14 cellular contexts compared by ENCODE assay signal in genomic region chr16:644556-644955, GRCh38. TPM values are rescaled to one million over a fixed set of nuclear protein-coding genes. Genes with fewer than 3 reads are reported as not detected.
DNase-seq lines count a peak whose midpoint lies in the region; ATAC-seq and TF ChIP-seq lines count a peak whose summit lies in the region.
"Had no signal": no experiment of that assay in that cellular context is flagged by ENCODE, and none has a peak within 500 bp of the region (broad histone marks: within the 10 kb centered on the region; RNA-seq: fewer than 3 reads in every experiment).

No MANE protein-coding gene starts in this region.

- no peak for ATAC-seq in activated CD8-positive, alpha-beta T cell treated with anti-CD3 and anti-CD28 coated beads for 36 hours
- ATAC-seq in activated CD8-positive, alpha-beta T cell treated with anti-CD3 and anti-CD28 coated beads, Interleukin-2, amount 10 ng/mL, durations not matched to agents 7 days and 5 days, result no peak
- ATAC-seq in HCT116 (no peak), GM19467 (IDR thresholded peaks at IDR 0.05; ENCODE audit: unreplicated experiment) (no peak)
- ATAC-seq in central memory CD8-positive, alpha-beta T cell (replicated peaks; ENCODE audit: extremely low read depth, poor library complexity, severe bottlenecking), result no peak
- ATAC-seq: left lung had no signal

- peak overlapping the region; percentile 33; the same call in 1 of the 2 replicates for H3K9ac ChIP-seq in HCT116 (ENCODE audit: low read length)

- no TSS peak for BruUV-seq in HCT116 (replicated peaks; lab: Mats Ljungman, UMichigan)

- no peaks in the 10 kb centered on the region for H3K27me3 ChIP-seq in HCT116 (ENCODE audit: insufficient read depth, low read length)
- no peaks in the 10 kb centered on the region for H3K27me3 ChIP-seq in tibial artery
- H3K27me3 ChIP-seq in H7 (ENCODE audit: control insufficient read depth, insufficient read depth, low read length), result peaks cover 3% of the 10 kb centered on the region
- H3K27me3 ChIP-seq: left lung had no signal

- H3K4me1 Mint-ChIP-seq in activated CD8-positive, alpha-beta T cell treated with anti-CD3 and anti-CD28 coated beads for 36 hours (ENCODE audit: low read depth), result peaks cover 17% of the 10 kb centered on the region
- H3K4me1 Mint-ChIP-seq in activated CD8-positive, alpha-beta T cell treated with anti-CD3 and anti-CD28 coated beads, Interleukin-2, amount 10 ng/mL, durations not matched to agents 7 days and 5 days (ENCODE audit: low read depth), result peaks cover 20% of the 10 kb centered on the region
- H3K4me1 Mint-ChIP-seq in central memory CD8-positive, alpha-beta T cell, result peaks cover 7% of the 10 kb centered on the region
- H3K4me1 Mint-ChIP-seq in progenitor cell of endocrine pancreas (ENCODE audit: low read depth), result peaks cover 3% of the 10 kb centered on the region

- no peaks in the 10 kb centered on the region for H4K20me1 ChIP-seq in HCT116 (ENCODE audit: insufficient read depth)

- peak overlapping the region; percentile 54 for H3K4me2 ChIP-seq in HCT116 (ENCODE audit: low read length)

- H3K36me3 Mint-ChIP-seq in activated CD8-positive, alpha-beta T cell treated with anti-CD3 and anti-CD28 coated beads for 36 hours (ENCODE audit: low read depth), result peaks cover 7% of the 10 kb centered on the region
- H3K36me3 Mint-ChIP-seq in activated CD8-positive, alpha-beta T cell treated with anti-CD3 and anti-CD28 coated beads, Interleukin-2, amount 10 ng/mL, durations not matched to agents 7 days and 5 days (ENCODE audit: low read depth), result peaks cover 11% of the 10 kb centered on the region
- peaks cover 2% of the 10 kb centered on the region for H3K36me3 Mint-ChIP-seq in central memory CD8-positive, alpha-beta T cell (ENCODE audit: insufficient read depth)
- H3K36me3 Mint-ChIP-seq in progenitor cell of endocrine pancreas (ENCODE audit: insufficient read depth), result peaks cover 2% of the 10 kb centered on the region

- DNase-seq in activated CD8-positive, alpha-beta T cell treated with anti-CD3 and anti-CD28 coated beads for 36 hours, result no peak
- DNase-seq in activated CD8-positive, alpha-beta T cell treated with anti-CD3 and anti-CD28 coated beads, Interleukin-2, amount 10 ng/mL, durations not matched to agents 7 days and 5 days, result no peak
- DNase-seq in HCT116 (ENCODE audit: low read depth, low spot score) (no peak), progenitor cell of endocrine pancreas (ENCODE audit: low spot score, unreplicated experiment) (no peak), tibial artery (no peak), H7 (no peak)
- DNase-seq in central memory CD8-positive, alpha-beta T cell (ENCODE audit: low spot score in 2 of 2), result no peak
- DNase-seq: IMR-90, left lung, MV-4-11, NCI-H2029 treated with DMSO at 0.1 percent for 48 hours, NCI-H510A treated with DMSO at 0.1 percent for 48 hours had no signal

- H3K27ac Mint-ChIP-seq in activated CD8-positive, alpha-beta T cell treated with anti-CD3 and anti-CD28 coated beads for 36 hours, result no peak overlapping the region
- no peak overlapping the region for H3K27ac Mint-ChIP-seq in activated CD8-positive, alpha-beta T cell treated with anti-CD3 and anti-CD28 coated beads, Interleukin-2, amount 10 ng/mL, durations not matched to agents 7 days and 5 days
- no peak overlapping the region for H3K27ac Mint-ChIP-seq in central memory CD8-positive, alpha-beta T cell (ENCODE audit: low read depth)
- H3K27ac Mint-ChIP-seq in progenitor cell of endocrine pancreas, result no peak overlapping the region

- RAD21 ChIA-PET in HCT116 (lab: Charles Lee; ENCODE audit: low non-redundant PET in 1 of 2, low total read pairs in 2 of 2, uncharacterized antibody in 2 of 2, unreplicated experiment in 2 of 2), result no interaction called here

- H3K4me3 ChIP-seq in HCT116 (replicated peaks in 1 of 2; ENCODE audit: low read depth in 1 of 2, low read length in 2 of 2) (no peak overlapping the region), tibial artery (no peak overlapping the region), H7 (ENCODE audit: insufficient read depth, low read depth, low read length) (no peak overlapping the region)
- H3K4me3 ChIP-seq: left lung, SK-N-MC had no signal

- no peak for TF ChIP-seq CTCF in activated CD8-positive, alpha-beta T cell treated with anti-CD3 and anti-CD28 coated beads for 36 hours (IDR thresholded peaks at IDR 0.05)
- TF ChIP-seq CTCF in HCT116 (IDR thresholded peaks at IDR 0.05 in 2 of 3, conservative IDR thresholded peaks at IDR 0.05 in 1 of 3; ENCODE audit: borderline replicate concordance in 1 of 3, insufficient read depth in 1 of 3, low read depth in 2 of 3, low read length in 2 of 3) (no peak), progenitor cell of endocrine pancreas (IDR thresholded peaks at IDR 0.05; ENCODE audit: unreplicated experiment) (no peak), tibial artery (IDR thresholded peaks at IDR 0.05) (no peak)

- TF ChIP-seq RAD21 in HCT116 (IDR thresholded peaks at IDR 0.05; ENCODE audit: low read depth), result no peak

- intact Hi-C loops in activated CD8-positive, alpha-beta T cell treated with anti-CD3 and anti-CD28 coated beads for 36 hours (cut with micrococcal nuclease), result no loop called here
- intact Hi-C loops in HCT116 (cut with micrococcal nuclease), result no loop called here
- intact Hi-C loops in tibial artery (cut with DNase I; ENCODE audit: low total_unique reads), result no loop called here

- no peaks in the 10 kb centered on the region for H3K9me3 ChIP-seq in HCT116 (ENCODE audit: control insufficient read depth in 1 of 2, insufficient read depth in 1 of 2, low read depth in 1 of 2, low read length in 2 of 2)
- H3K9me3 ChIP-seq in tibial artery, result no peaks in the 10 kb centered on the region
- H3K9me3 ChIP-seq: left lung had no signal

- peak overlapping the region; percentile 78 for H3K4me3 Mint-ChIP-seq in activated CD8-positive, alpha-beta T cell treated with anti-CD3 and anti-CD28 coated beads for 36 hours
- H3K4me3 Mint-ChIP-seq in activated CD8-positive, alpha-beta T cell treated with anti-CD3 and anti-CD28 coated beads, Interleukin-2, amount 10 ng/mL, durations not matched to agents 7 days and 5 days, result no peak overlapping the region
- H3K4me3 Mint-ChIP-seq in central memory CD8-positive, alpha-beta T cell, result peak overlapping the region; percentile 69
- H3K4me3 Mint-ChIP-seq in progenitor cell of endocrine pancreas (ENCODE audit: low read depth), result peak overlapping the region; percentile 62

- H3K79me2 ChIP-seq in HCT116 (ENCODE audit: insufficient read depth, low read length), result peaks cover 23% of the 10 kb centered on the region

- H3K27ac ChIP-seq in HCT116 (ENCODE audit: low read depth, low read length), result peak overlapping the region; percentile 96
- no peak overlapping the region for H3K27ac ChIP-seq in tibial artery
- H3K27ac ChIP-seq: left lung, SK-N-MC had no signal

- TF ChIP-seq POLR2A in HCT116 (IDR thresholded peaks at IDR 0.05; ENCODE audit: borderline replicate concordance, extremely low read depth, insufficient read depth, insufficient read length), result no peak

- H3K4me1 ChIP-seq in HCT116 (ENCODE audit: control insufficient read depth in 1 of 2, insufficient read depth in 2 of 2, low read length in 2 of 2), result peaks cover 14 to 51% of the 10 kb centered on the region in 2 experiments
- peaks cover 12 to 60% (median 32%) of the 10 kb centered on the region in 4 donors for H3K4me1 ChIP-seq in tibial artery

- H3K36me3 ChIP-seq in HCT116 (ENCODE audit: control insufficient read depth in 1 of 2, insufficient read depth in 2 of 2, low read length in 2 of 2) (no peaks in the 10 kb centered on the region), tibial artery (no peaks in the 10 kb centered on the region), H7 (replicated peaks; ENCODE audit: control insufficient read depth, insufficient read depth, low read length) (no peaks in the 10 kb centered on the region; the same call in 1 of the 2 replicates)

- H3K9me3 Mint-ChIP-seq in activated CD8-positive, alpha-beta T cell treated with anti-CD3 and anti-CD28 coated beads for 36 hours, result no peaks in the 10 kb centered on the region
- H3K9me3 Mint-ChIP-seq in activated CD8-positive, alpha-beta T cell treated with anti-CD3 and anti-CD28 coated beads, Interleukin-2, amount 10 ng/mL, durations not matched to agents 7 days and 5 days (ENCODE audit: insufficient read depth), result no peaks in the 10 kb centered on the region
- H3K9me3 Mint-ChIP-seq in central memory CD8-positive, alpha-beta T cell, result no peaks in the 10 kb centered on the region
- H3K9me3 Mint-ChIP-seq in progenitor cell of endocrine pancreas (ENCODE audit: low read depth), result no peaks in the 10 kb centered on the region

- no peaks in the 10 kb centered on the region for H3K27me3 Mint-ChIP-seq in activated CD8-positive, alpha-beta T cell treated with anti-CD3 and anti-CD28 coated beads for 36 hours
- no peaks in the 10 kb centered on the region for H3K27me3 Mint-ChIP-seq in activated CD8-positive, alpha-beta T cell treated with anti-CD3 and anti-CD28 coated beads, Interleukin-2, amount 10 ng/mL, durations not matched to agents 7 days and 5 days (ENCODE audit: low read depth)
- no peaks in the 10 kb centered on the region for H3K27me3 Mint-ChIP-seq in central memory CD8-positive, alpha-beta T cell
- no peaks in the 10 kb centered on the region for H3K27me3 Mint-ChIP-seq in progenitor cell of endocrine pancreas

- no peaks in the 10 kb centered on the region for H3K9me2 ChIP-seq in HCT116 (ENCODE audit: insufficient read depth)

- POLR2A ChIA-PET in activated CD8-positive, alpha-beta T cell treated with anti-CD3 and anti-CD28 coated beads for 36 hours (lab: Charles Lee), result interaction anchor here (0.6 to 0.7 kb wide), 2 partner anchors 30 to 244 kb away, joined by 3 read pairs; partner anchors contain the start of gene RHBDL1
- POLR2A ChIA-PET in activated CD8-positive, alpha-beta T cell treated with anti-CD3 and anti-CD28 coated beads, Interleukin-2, amount 10 ng/mL, durations not matched to agents 7 days and 5 days (lab: Charles Lee), result no interaction called here
- POLR2A ChIA-PET in HCT116 (lab: Charles Lee), result no interaction called here

- CTCF ChIA-PET in activated CD8-positive, alpha-beta T cell treated with anti-CD3 and anti-CD28 coated beads for 36 hours (lab: Charles Lee), result no interaction called here
- CTCF ChIA-PET in activated CD8-positive, alpha-beta T cell treated with anti-CD3 and anti-CD28 coated beads, Interleukin-2, amount 10 ng/mL, durations not matched to agents 7 days and 5 days (lab: Charles Lee), result no interaction called here
- CTCF ChIA-PET in HCT116 (lab: Charles Lee), result no interaction called here

- no peak overlapping the region for H2AFZ ChIP-seq in HCT116 (ENCODE audit: low read depth, low read length, poor library complexity, severe bottlenecking)

RNA-seq across cellular contexts. Expression of gene MCRIP2, which starts 2.9 kb away (rescaled TPM):
- total RNA-seq in activated CD8-positive, alpha-beta T cell treated with anti-CD3 and anti-CD28 coated beads for 36 hours, result 10 to 100 TPM; 60.7 to 62.7 TPM
- total RNA-seq in activated CD8-positive, alpha-beta T cell treated with anti-CD3 and anti-CD28 coated beads, Interleukin-2, amount 10 ng/mL, durations not matched to agents 7 days and 5 days, result 10 to 100 TPM; 40.6 to 40.9 TPM
- total RNA-seq in HCT116 (2021; ENCODE audit: unreplicated experiment) (34.9 TPM), progenitor cell of endocrine pancreas (26.3 and 31.4 TPM in 2 replicates)
- polyA plus RNA-seq in HCT116 (2012), result 36.7 and 37.1 TPM in 2 replicates
- total RNA-seq in H7 (2014; rRNA removed; shearing (Covaris generic)), result 71.5 and 83.1 TPM in 2 replicates

RNA-seq across cellular contexts. Expression of gene WDR90, which starts 4.6 kb away (rescaled TPM):
- total RNA-seq in activated CD8-positive, alpha-beta T cell treated with anti-CD3 and anti-CD28 coated beads for 36 hours, result 10 to 100 TPM; 89.6 to 90.7 TPM
- total RNA-seq in activated CD8-positive, alpha-beta T cell treated with anti-CD3 and anti-CD28 coated beads, Interleukin-2, amount 10 ng/mL, durations not matched to agents 7 days and 5 days, result 100 to 1,000 TPM in 1 of 2 experiments, 10 to 100 TPM in 1; 96.8 to 106 TPM
- total RNA-seq in HCT116 (2021; ENCODE audit: unreplicated experiment), result 73.7 TPM
- 45.4 and 47.6 TPM in 2 replicates for polyA plus RNA-seq in HCT116 (2012)
- total RNA-seq in progenitor cell of endocrine pancreas, result 109 and 117 TPM in 2 replicates
- total RNA-seq in H7 (2014; rRNA removed; shearing (Covaris generic)), result 35.3 and 38.3 TPM in 2 replicates

RNA-seq across cellular contexts. Expression of gene METTL26, which starts 8.5 kb away (rescaled TPM):
- total RNA-seq in activated CD8-positive, alpha-beta T cell treated with anti-CD3 and anti-CD28 coated beads for 36 hours, result 100 to 1,000 TPM; 119 to 133 TPM
- total RNA-seq in activated CD8-positive, alpha-beta T cell treated with anti-CD3 and anti-CD28 coated beads, Interleukin-2, amount 10 ng/mL, durations not matched to agents 7 days and 5 days, result 10 to 100 TPM; 89.0 to 94.0 TPM
- total RNA-seq in HCT116 (2021; ENCODE audit: unreplicated experiment), result 85.7 TPM
- polyA plus RNA-seq in HCT116 (2012), result 120 and 130 TPM in 2 replicates
- 59.3 and 64.0 TPM in 2 replicates for total RNA-seq in progenitor cell of endocrine pancreas
- 129 and 135 TPM in 2 replicates for total RNA-seq in H7 (2014; rRNA removed; shearing (Covaris generic))

RNA-seq across cellular contexts. Expression of gene WFIKKN1, which starts 13.8 kb away (rescaled TPM):
- total RNA-seq in activated CD8-positive, alpha-beta T cell treated with anti-CD3 and anti-CD28 coated beads for 36 hours, result under 1 TPM in 1 of 2 experiments, not detected in 1; 0.25 TPM
- under 1 TPM; 0.47 to 0.68 TPM for total RNA-seq in activated CD8-positive, alpha-beta T cell treated with anti-CD3 and anti-CD28 coated beads, Interleukin-2, amount 10 ng/mL, durations not matched to agents 7 days and 5 days
- total RNA-seq in HCT116 (2021; ENCODE audit: unreplicated experiment), result 0.47 TPM
- 0.17 and 0.26 TPM in 2 replicates for polyA plus RNA-seq in HCT116 (2012)
- 37.2 and 42.8 TPM in 2 replicates for total RNA-seq in progenitor cell of endocrine pancreas
- 4.5 and 5.5 TPM in 2 replicates for total RNA-seq in H7 (2014; rRNA removed; shearing (Covaris generic))
- total RNA-seq: IMR-90 had no signal

RNA-seq across cellular contexts. Expression of gene RHOT2, which starts 23.4 kb away (rescaled TPM):
- 100 to 1,000 TPM; 110 TPM for total RNA-seq in activated CD8-positive, alpha-beta T cell treated with anti-CD3 and anti-CD28 coated beads for 36 hours
- total RNA-seq in activated CD8-positive, alpha-beta T cell treated with anti-CD3 and anti-CD28 coated beads, Interleukin-2, amount 10 ng/mL, durations not matched to agents 7 days and 5 days, result 100 to 1,000 TPM; 135 to 139 TPM
- 98.5 TPM for total RNA-seq in HCT116 (2021; ENCODE audit: unreplicated experiment)
- polyA plus RNA-seq in HCT116 (2012), result 62.9 and 63.5 TPM in 2 replicates
- 153 and 167 TPM in 2 replicates for total RNA-seq in progenitor cell of endocrine pancreas
- 164 and 174 TPM in 2 replicates for total RNA-seq in H7 (2014; rRNA removed; shearing (Covaris generic))
